In the genomic region with DNA sequence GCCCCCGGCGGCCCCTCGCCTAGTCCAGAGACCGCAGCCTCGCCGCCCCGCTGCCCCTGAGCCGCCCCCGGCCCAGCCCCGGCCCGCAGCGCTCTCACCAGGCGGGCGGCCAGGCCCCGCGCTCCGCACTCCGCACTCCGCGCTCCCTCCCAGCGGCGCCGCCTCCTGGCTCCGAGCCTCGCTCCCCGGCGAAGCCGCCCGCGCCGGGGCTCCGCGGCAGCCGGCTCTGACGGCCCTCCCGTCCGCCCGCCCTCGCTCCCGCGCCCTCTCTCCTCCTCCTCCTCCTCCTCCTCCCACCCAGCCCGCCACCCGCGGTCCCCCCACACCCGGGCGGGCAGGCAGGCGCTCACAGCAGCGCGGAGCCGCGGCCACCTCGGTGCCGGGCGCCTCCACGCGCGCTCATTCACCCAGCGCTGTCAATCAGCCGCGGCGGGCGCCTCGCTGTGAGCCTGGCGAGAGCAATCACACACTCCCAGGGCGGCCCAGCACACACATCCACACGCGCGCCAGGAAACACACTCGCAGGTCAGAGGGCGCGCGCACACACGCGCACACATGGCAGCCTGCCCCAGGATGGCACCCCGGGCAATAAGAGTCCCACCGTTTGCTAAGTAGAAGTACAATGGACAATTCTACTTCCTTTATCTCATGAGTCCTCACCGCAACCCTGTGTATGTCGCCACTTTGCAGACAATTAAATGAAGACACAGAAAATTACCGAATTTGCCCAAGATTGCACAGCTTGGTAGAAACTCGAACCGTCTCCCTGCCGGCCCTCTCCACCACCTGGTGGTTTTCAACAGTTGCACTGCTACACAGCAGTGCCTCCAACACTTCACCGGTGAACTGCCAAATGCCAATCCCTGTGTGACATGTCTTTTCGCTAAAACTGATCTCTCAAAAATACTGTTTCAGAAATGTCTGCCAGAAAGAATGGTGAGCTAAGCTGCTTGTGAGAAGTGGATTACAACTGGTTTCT, we compare ENCODE assay signal across 8 cellular contexts. TPM values are rescaled to one million over a fixed set of nuclear protein-coding genes. Genes with fewer than 3 reads are reported as not detected.
DNase-seq lines count a peak whose midpoint lies in the region; ATAC-seq, FAIRE-seq and TF ChIP-seq lines count a peak whose summit lies in the region.

TSS of gene PRRT4 (minus strand) at position 228 of the 979 bp plus-strand sequence.

- TF ChIP-seq POLR2A in IMR-90 (IDR thresholded peaks at IDR 0.05; ENCODE audit: low read depth, low read length) = no peak

- H3K4me3 ChIP-seq in IMR-90 (ENCODE audit: insufficient read depth, low read depth, low read length) = peak within 1 kb of the TSS; percentile 31

- peak; percentile 83 for ATAC-seq in IMR-90 (ENCODE audit: low read depth)

- BruUV-seq in IMR-90 (replicated peaks; lab: Mats Ljungman, UMichigan) = no TSS peak

- dilution Hi-C loops in IMR-90 (cut with HindIII; ENCODE audit: low sequenced_read_pairs, unreplicated experiment) = no loop called here

- H3K4me1 Mint-ChIP-seq in T-helper 2 cell treated with Interferon-gamma antibody and Interleukin-4, amounts not matched to agents 5 μg/mL and 100 μg/mL, for 36 hours (ENCODE audit: low read depth) = peaks cover 15% of the 10 kb centered on the region

- H3K4me3 Mint-ChIP-seq in T-helper 2 cell treated with Interferon-gamma antibody and Interleukin-4, amounts not matched to agents 5 μg/mL and 100 μg/mL, for 36 hours = peak within 1 kb of the TSS; percentile 74

- H3K56ac ChIP-seq in IMR-90 (ENCODE audit: extremely low read depth, insufficient read depth, low read length) = no peak within 1 kb of the TSS

- no peak for FAIRE-seq in D721Med (lab: Jason Lieb, UNC)

- POLR2A ChIA-PET in IMR-90 (lab: Charles Lee; ENCODE audit: unreplicated experiment) = no interaction called here

- intact Hi-C loops in IMR-90 (cut with micrococcal nuclease) = no loop called here

- no peak within 1 kb of the TSS for H2BK120ac ChIP-seq in IMR-90 (ENCODE audit: low read depth, low read length)

- no peak within 1 kb of the TSS for H2AK5ac ChIP-seq in IMR-90 (ENCODE audit: low read depth, low read length)

- H2BK5ac ChIP-seq in IMR-90 (ENCODE audit: low read depth, low read length, poor library complexity, severe bottlenecking) = no peak within 1 kb of the TSS

- 0 out of 2 replicates have a peak, but pooled peaks cover 3% of the 10 kb centered on the region for H4K20me1 ChIP-seq in IMR-90 (ENCODE audit: insufficient read depth, low read length)

- H2BK15ac ChIP-seq in IMR-90 (ENCODE audit: low read depth, low read length) = no peak within 1 kb of the TSS

- no peak within 1 kb of the TSS for H4K5ac ChIP-seq in IMR-90 (ENCODE audit: low read depth, low read length)

- no peak within 1 kb of the TSS for H3K23ac ChIP-seq in IMR-90 (ENCODE audit: low read depth, low read length)

- H3K4me2 ChIP-seq in IMR-90 (ENCODE audit: low read depth, low read length) = peak within 1 kb of the TSS; percentile 71

- no peaks in the 10 kb centered on the region; the same call in 1 of the 2 replicates for H3K4me1 ChIP-seq in IMR-90 (ENCODE audit: control insufficient read depth, insufficient read depth, low read length)

- H3K36me3 Mint-ChIP-seq in T-helper 2 cell treated with Interferon-gamma antibody and Interleukin-4, amounts not matched to agents 5 μg/mL and 100 μg/mL, for 36 hours (ENCODE audit: low read depth) = no peaks in the 10 kb centered on the region

- H3K9me3 ChIP-seq in IMR-90 (ENCODE audit: control insufficient read depth, insufficient read depth, low read length) = no peaks in the 10 kb centered on the region

- 3% methylated on average over 19 of the region's 84 CpGs; no CpG with 5 or more reads in 1 of the 2 experiments for WGBS in IMR-90 (ENCODE audit: extremely low coverage in 2 of 2, insufficient read length in 1 of 2), 2 experiments

- in situ Hi-C loops in IMR-90 (cut with MboI; ENCODE audit: low sequenced_read_pairs) = no loop called here

- peak within 1 kb of the TSS; percentile 28 for H3K27ac Mint-ChIP-seq in T-helper 2 cell treated with Interferon-gamma antibody and Interleukin-4, amounts not matched to agents 5 μg/mL and 100 μg/mL, for 36 hours

- H3K9ac ChIP-seq in IMR-90 (ENCODE audit: low read depth, low read length) = no peak within 1 kb of the TSS; the same call in 1 of the 2 replicates

- no peak within 1 kb of the TSS for H4K8ac ChIP-seq in IMR-90 (ENCODE audit: low read depth in 2 of 2, low read length in 2 of 2)

- H3K79me1 ChIP-seq in IMR-90 (ENCODE audit: low read depth in 1 of 2, low read length in 2 of 2) = no peaks in the 10 kb centered on the region

- H3K36me3 ChIP-seq in IMR-90 (ENCODE audit: control insufficient read depth, insufficient read depth, low read length) = no peaks in the 10 kb centered on the region

- peak; percentile 1 for TF ChIP-seq CTCF in D721Med (IDR thresholded peaks at IDR 0.05; ENCODE audit: insufficient read depth, missing control alignments)
- no peak for TF ChIP-seq CTCF in IMR-90 (conservative IDR thresholded peaks at IDR 0.05; ENCODE audit: low read depth, low read length)

- peak within 1 kb of the TSS; percentile 26 for H2AK9ac ChIP-seq in IMR-90 (replicated peaks; ENCODE audit: low read depth, low read length, poor library complexity)

- H3K27ac ChIP-seq in IMR-90 (ENCODE audit: insufficient read depth, low read length) (no peak within 1 kb of the TSS), caudate nucleus (ENCODE audit: low read depth, low read length) (no peak within 1 kb of the TSS)

- no peak for TF ChIP-seq RAD21 in IMR-90 (IDR thresholded peaks at IDR 0.05; ENCODE audit: low read length)

- H2AFZ ChIP-seq in IMR-90 (replicated peaks; ENCODE audit: low read length, poor library complexity) = peak within 1 kb of the TSS; percentile 78

- peaks cover 83% of the 10 kb centered on the region for H3K27me3 Mint-ChIP-seq in T-helper 2 cell treated with Interferon-gamma antibody and Interleukin-4, amounts not matched to agents 5 μg/mL and 100 μg/mL, for 36 hours (ENCODE audit: low read depth)

- H3K14ac ChIP-seq in IMR-90 (replicated peaks; ENCODE audit: low read depth, low read length) = no peak within 1 kb of the TSS

- H4K91ac ChIP-seq in IMR-90 (ENCODE audit: insufficient read depth, low read depth, low read length) = no peak within 1 kb of the TSS

- H3K18ac ChIP-seq in IMR-90 (ENCODE audit: low read depth, low read length) = no peak within 1 kb of the TSS

- peak; percentile 61 for DNase-seq in D721Med (ENCODE audit: insufficient read length, low spot score)
- DNase-seq in IMR-90 = no peak
- DNase-seq in T-helper 2 cell treated with Interferon-gamma antibody and Interleukin-4, amounts not matched to agents 5 μg/mL and 100 μg/mL, for 36 hours (ENCODE audit: low spot score) = peak; percentile 27
- peak in 35 of 61 donors; percentile 4 to 83 (median 47) for DNase-seq in caudate nucleus (lab: John Stamatoyannopoulos, UW)
- DNase-seq in kidney tubule cell (ENCODE audit: low spot score) = peak; percentile 8
- DNase-seq in stimulated activated CD4-positive, alpha-beta T cell treated with anti-CD3 and anti-CD28 coated beads, TNF-alpha, amount 100 ng/mL, for 4 hours (ENCODE audit: low read depth in 3 of 3) = peak in 2 of 3 experiments; percentile 26 to 37
- DNase-seq in A172 (ENCODE audit: low spot score) = no peak
- no peak for DNase-seq in DMS114 treated with DMSO at 0.1 percent for 48 hours (lab: John Stamatoyannopoulos, UW; ENCODE audit: unreplicated experiment)

- H3K9me3 Mint-ChIP-seq in T-helper 2 cell treated with Interferon-gamma antibody and Interleukin-4, amounts not matched to agents 5 μg/mL and 100 μg/mL, for 36 hours = no peaks in the 10 kb centered on the region

- no peaks in the 10 kb centered on the region for H3K9me1 ChIP-seq in IMR-90 (ENCODE audit: insufficient read depth, low read length)

- no peak within 1 kb of the TSS for H3K4ac ChIP-seq in IMR-90 (ENCODE audit: low read depth, low read length)

- no peak within 1 kb of the TSS for H2BK20ac ChIP-seq in IMR-90 (ENCODE audit: low read depth, low read length)

- CTCF ChIA-PET in IMR-90 (lab: Yijun Ruan, JAX) = interaction anchor here (1.5 to 1.6 kb wide), 2 partner anchors 14 to 15 kb away, joined by 4 to 9 read pairs; no protein-coding TSS in a partner anchor

- peaks cover 85% of the 10 kb centered on the region for H3K27me3 ChIP-seq in IMR-90 (ENCODE audit: control insufficient read depth, insufficient read depth, low read length)

TF ChIP-seq in IMR-90, 13 proteins besides CTCF, POLR2A, EP300 and RAD21:
- TF ChIP-seq BHLHE40 (IDR thresholded peaks at IDR 0.05; ENCODE audit: low read depth, low read length) = peak; percentile 30; the same call in 1 of the 2 replicates
- TF ChIP-seq RFX5 (IDR thresholded peaks at IDR 0.05; ENCODE audit: low read depth, low read length) = no peak

RNA-seq across cellular contexts. Expression of gene PRRT4, which starts in this region (rescaled TPM):
- total RNA-seq in IMR-90 (2012; rRNA removed) = not detected in 2 replicates
- polyA plus RNA-seq in IMR-90 (2012; rRNA removed) = not detected in 2 replicates
- polyA plus RNA-seq in IMR-90 (2012; cell fraction: cytosol; rRNA removed) = 0.03 TPM in 1 of 2 replicates, not detected in the other
- 0.03 and 0.08 TPM in 2 replicates for polyA plus RNA-seq in IMR-90 (2012; cell fraction: nucleus; rRNA removed; ENCODE audit: low replicate concordance)
- 0.10 and 1.6 TPM in 2 replicates for total RNA-seq in A172 (2014; rRNA removed; shearing (Covaris generic))

Comparison
In these comparisons a context has a peak if more than half of its experiments do, and no peak if none do; other contexts are left out.
1. Peak in ATAC-seq, H3K4me3 ChIP-seq and H3K4me2 ChIP-seq in IMR-90; RNA of the gene not detected or under 1 TPM.
2. DNase-seq: peak in D721Med (single experiment), T-helper 2 cell treated with Interferon-gamma antibody and Interleukin-4, amounts not matched to agents 5 μg/mL and 100 μg/mL, for 36 hours (single experiment), caudate nucleus (35 of 61), kidney tubule cell (single experiment) and stimulated activated CD4-positive, alpha-beta T cell treated with anti-CD3 and anti-CD28 coated beads, TNF-alpha, amount 100 ng/mL, for 4 hours (2 of 3); none in IMR-90 (single experiment), A172 (single experiment) and DMS114 treated with DMSO at 0.1 percent for 48 hours (single experiment).